Comparison of ENCODE assay signal across 10 cellular contexts in the genomic region with DNA sequence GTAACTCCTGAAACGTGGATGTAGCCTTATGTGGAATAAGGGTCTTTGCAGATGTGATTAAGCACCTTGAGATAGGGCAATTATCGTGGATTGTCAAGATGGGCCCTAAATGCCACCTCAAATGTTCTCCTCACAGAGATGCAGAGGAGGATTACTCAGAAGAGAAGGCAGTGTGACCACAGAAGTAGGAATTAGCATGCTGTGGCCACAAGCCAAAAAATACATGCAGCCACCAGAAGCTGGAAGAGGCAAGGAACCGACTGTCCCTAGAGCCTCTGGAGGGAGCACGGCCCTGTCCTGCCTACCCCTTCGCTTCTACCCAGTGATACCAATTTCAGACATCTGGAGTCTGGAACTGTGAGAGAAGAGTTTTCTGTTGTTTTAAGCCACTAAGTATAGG. TPM values are rescaled to one million over a fixed set of nuclear protein-coding genes. Genes with fewer than 3 reads are reported as not detected.
A peak's percentile ranks its signal among the peaks of the same experiment; 100 is the strongest.
DNase-seq lines count a peak whose midpoint lies in the region; ATAC-seq and TF ChIP-seq lines count a peak whose summit lies in the region.
"Had no signal": no experiment of that assay in that cellular context is flagged by ENCODE, and none has a peak within 500 bp of the region (broad histone marks: within the 10 kb centered on the region; RNA-seq: fewer than 3 reads in every experiment).

No MANE protein-coding gene starts in this region.

- 0 out of 3 replicates have a peak, but pooled peaks have one; percentile 16 for ATAC-seq in DND-41 (ENCODE audit: insufficient read depth, low read depth)
- no peak for ATAC-seq in GM18511 (IDR thresholded peaks at IDR 0.05; ENCODE audit: unreplicated experiment)
- no peak for ATAC-seq in CD4-positive, alpha-beta T cell (ENCODE audit: poor library complexity)

- H3K36me3 ChIP-seq in DND-41 (ENCODE audit: insufficient read depth, low read length), result no peaks in the 10 kb centered on the region
- no peaks in the 10 kb centered on the region for H3K36me3 ChIP-seq in KMS-11 (ENCODE audit: insufficient read depth)
- H3K36me3 ChIP-seq in sigmoid colon, result no peaks in the 10 kb centered on the region
- H3K36me3 ChIP-seq: ascending aorta had no signal

- TF ChIP-seq POLR2A in sigmoid colon (IDR thresholded peaks at IDR 0.05), result no peak

- H2AFZ ChIP-seq in DND-41 (ENCODE audit: low read depth, low read length) (no peak overlapping the region), KMS-11 (ENCODE audit: low read depth) (no peak overlapping the region)

- no peaks in the 10 kb centered on the region for H3K9me3 Mint-ChIP-seq in CD4-positive, alpha-beta T cell

- no peaks in the 10 kb centered on the region for H3K27me3 Mint-ChIP-seq in CD4-positive, alpha-beta T cell

- intact Hi-C loops in sigmoid colon (cut with DNase I), result loop anchor here (10.0 kb wide), 1 partner anchor 82 kb away; no protein-coding TSS in a partner anchor
- intact Hi-C loops in CD4-positive, alpha-beta T cell (cut with DNase I, micrococcal nuclease), result loop anchor here (5.0 kb wide), 4 partner anchors 41 to 319 kb away; no protein-coding TSS in a partner anchor

- H3K27me3 ChIP-seq in DND-41 (ENCODE audit: insufficient read depth, low read length, poor library complexity), result no peaks in the 10 kb centered on the region
- no peaks in the 10 kb centered on the region for H3K27me3 ChIP-seq in KMS-11 (ENCODE audit: insufficient read depth, low read depth)
- no peaks in the 10 kb centered on the region for H3K27me3 ChIP-seq in sigmoid colon
- H3K27me3 ChIP-seq in CD4-positive, alpha-beta T cell (ENCODE audit: control insufficient read depth, insufficient read depth, low read length), result no peaks in the 10 kb centered on the region
- H3K27me3 ChIP-seq: ascending aorta had no signal

- no peak overlapping the region for H3K27ac ChIP-seq in DND-41 (ENCODE audit: low read length)
- H3K27ac ChIP-seq in KMS-11, result peak overlapping the region; percentile 18; the same call in 1 of the 2 replicates
- peak overlapping the region; percentile 9 to 35 for H3K27ac ChIP-seq in coronary artery
- peak overlapping the region in 1 of 4 donors; percentile 31 for H3K27ac ChIP-seq in sigmoid colon
- H3K27ac ChIP-seq in CD4-positive, alpha-beta T cell (ENCODE audit: low read depth, low read length), result no peak overlapping the region

- peaks cover 58% of the 10 kb centered on the region for H3K79me2 ChIP-seq in DND-41 (ENCODE audit: insufficient read depth, low read length)
- H3K79me2 ChIP-seq in KMS-11 (ENCODE audit: insufficient read depth, low read depth), result peaks cover 40% of the 10 kb centered on the region

- H3K4me3 ChIP-seq in DND-41 (ENCODE audit: low read depth in 1 of 2, low read length in 2 of 2), result no peak overlapping the region
- H3K4me3 ChIP-seq in KMS-11 (IDR thresholded peaks at IDR 0.05; ENCODE audit: insufficient read depth, low read depth, low read length), result no peak overlapping the region
- H3K4me3 ChIP-seq in coronary artery, result no peak overlapping the region
- no peak overlapping the region for H3K4me3 ChIP-seq in sigmoid colon
- H3K4me3 ChIP-seq: ascending aorta had no signal

- H3K4me3 Mint-ChIP-seq in CD4-positive, alpha-beta T cell, result no peak overlapping the region

- no peak for TF ChIP-seq EP300 in sigmoid colon (IDR thresholded peaks at IDR 0.05)

- H3K27ac Mint-ChIP-seq in CD4-positive, alpha-beta T cell, result no peak overlapping the region

- no peaks in the 10 kb centered on the region for H3K9me3 ChIP-seq in DND-41 (ENCODE audit: insufficient read depth, low read length, severe bottlenecking)
- H3K9me3 ChIP-seq in sigmoid colon, result no peaks in the 10 kb centered on the region
- no peaks in the 10 kb centered on the region for H3K9me3 ChIP-seq in CD4-positive, alpha-beta T cell (ENCODE audit: control insufficient read depth, low read length)
- H3K9me3 ChIP-seq: ascending aorta had no signal

- no peak overlapping the region for H3K9ac ChIP-seq in DND-41 (ENCODE audit: low read depth, low read length)
- no peak overlapping the region for H3K9ac ChIP-seq in KMS-11

- peaks cover 13% of the 10 kb centered on the region for H3K4me1 Mint-ChIP-seq in CD4-positive, alpha-beta T cell (ENCODE audit: low read depth)

- whole genome bisulfite sequencing in sigmoid colon, 2 donors, result 78 to 82% methylated on average over 5 of the region's 5 CpGs

- POLR2A ChIA-PET in CD4-positive, alpha-beta T cell (lab: Charles Lee), result interaction anchor here (0.8 to 4.1 kb wide), 11 partner anchors 9 to 87 kb away, joined by 3 to 49 read pairs (median 7); no protein-coding TSS in a partner anchor

- DNase-seq in DND-41, result no peak
- DNase-seq in coronary artery (ENCODE audit: low spot score), result no peak
- peak; percentile 17 for DNase-seq in occipital lobe (lab: John Stamatoyannopoulos, UW)
- no peak for DNase-seq in SKM-1 treated with dmso at 0.1 percent for 144 hours (lab: John Stamatoyannopoulos, UW; ENCODE audit: unreplicated experiment)
- no peak for DNase-seq in sigmoid colon
- DNase-seq in CD4-positive, alpha-beta T cell, result no peak
- DNase-seq: stimulated activated CD8-positive, alpha-beta memory T cell treated with anti-CD3 and anti-CD28 coated beads, Interleukin-4, amount 100 ng/mL, for 48 hours had no signal

- H3K4me2 ChIP-seq in DND-41 (ENCODE audit: insufficient read depth, low read length) (no peak overlapping the region), KMS-11 (no peak overlapping the region)

- H3K36me3 Mint-ChIP-seq in CD4-positive, alpha-beta T cell (ENCODE audit: low read depth), result no peaks in the 10 kb centered on the region

- CTCF ChIA-PET in CD4-positive, alpha-beta T cell (lab: Charles Lee), result interaction anchor here (0.8 to 4.3 kb wide), 9 partner anchors 8 to 205 kb away, joined by 3 to 28 read pairs (median 7); no protein-coding TSS in a partner anchor

- no peaks in the 10 kb centered on the region for H3K4me1 ChIP-seq in DND-41 (ENCODE audit: insufficient read depth, low read length)
- peaks cover 63% of the 10 kb centered on the region for H3K4me1 ChIP-seq in KMS-11 (ENCODE audit: low read depth, poor library complexity, severe bottlenecking)
- peaks cover 0 to 23% (median 11%) of the 10 kb centered on the region in 4 donors for H3K4me1 ChIP-seq in sigmoid colon

- no peak for TF ChIP-seq CTCF in DND-41 (IDR thresholded peaks at IDR 0.05; ENCODE audit: borderline replicate concordance, extremely low read depth, low read length, poor library complexity, severe bottlenecking)
- no peak for TF ChIP-seq CTCF in KMS-11 (conservative IDR thresholded peaks at IDR 0.05; ENCODE audit: low read depth, low read length)
- TF ChIP-seq CTCF in coronary artery (IDR thresholded peaks at IDR 0.05), result no peak
- no peak for TF ChIP-seq CTCF in sigmoid colon (IDR thresholded peaks at IDR 0.05)
- TF ChIP-seq CTCF in CD4-positive, alpha-beta T cell (IDR thresholded peaks at IDR 0.05), result no peak

- H4K20me1 ChIP-seq in DND-41 (ENCODE audit: insufficient read depth, low read length), result peaks cover 37% of the 10 kb centered on the region
- H4K20me1 ChIP-seq in KMS-11 (ENCODE audit: insufficient read depth), result peaks cover 5% of the 10 kb centered on the region; the same call in 1 of the 2 replicates

RNA-seq across cellular contexts. Expression of gene MGAT5, which starts 47.3 kb away (rescaled TPM):
- total RNA-seq in occipital lobe, result 70.3 TPM
- total RNA-seq in sigmoid colon, result 10 to 100 TPM; 28.9 to 42.4 (median 30.8) TPM
- 10 to 100 TPM in 1 of 3 donors, 1 to 10 TPM in 2; 3.0 to 30.3 (median 5.3) TPM for polyA plus RNA-seq in sigmoid colon
- 10 to 100 TPM; 77.5 to 77.8 TPM for total RNA-seq in CD4-positive, alpha-beta T cell

Comparison
In these comparisons a context has a peak if more than half of its experiments do, and no peak if none do; other contexts are left out.
1. H3K27ac ChIP-seq: peak in KMS-11 (single experiment) and coronary artery (2 of 2); none in DND-41 (single experiment) and CD4-positive, alpha-beta T cell (single experiment).